In genomic region chr16:1983053-1983543, GRCh38 we compare ENCODE assay signal across 1 cellular context.
A peak's percentile ranks its signal among the peaks of the same experiment; 100 is the strongest.
TF ChIP-seq lines count a peak whose summit lies in the region.

No MANE protein-coding gene starts in this region.

TF ChIP-seq in HepG2, 621 proteins besides CTCF, POLR2A, EP300 and RAD21 (continues in another document):
- TF ChIP-seq RCOR2 (CRISPR knock-in tag; IDR thresholded peaks at IDR 0.05) (peak; percentile 50; the same call in 1 of the 2 replicates), DNMT1 (CRISPR knock-in tag; IDR thresholded peaks at IDR 0.05) (no peak), ZMYM3 (CRISPR knock-in tag; IDR thresholded peaks at IDR 0.05) (peak; percentile 51; the same call in 1 of the 2 replicates), SMC3 (IDR thresholded peaks at IDR 0.05; ENCODE audit: low read length) (0 out of 2 replicates have a peak, but pooled peaks have one; percentile 10), SETDB1 (CRISPR knock-in tag; IDR thresholded peaks at IDR 0.05; ENCODE audit: borderline replicate concordance) (no peak), U2AF1 (optimal IDR thresholded peaks at IDR 0.05; ENCODE audit: low read depth, low read length) (no peak), ZNF556 (CRISPR knock-in tag; IDR thresholded peaks at IDR 0.05; ENCODE audit: borderline replicate concordance) (peak; percentile 23; the same call in 1 of the 2 replicates), AKNA (CRISPR knock-in tag; IDR thresholded peaks at IDR 0.05; ENCODE audit: borderline replicate concordance) (no peak), ZNF768 (CRISPR knock-in tag; IDR thresholded peaks at IDR 0.05) (peak; percentile 81; the same call in 1 of the 2 replicates), ZNF33A (CRISPR knock-in tag; IDR thresholded peaks at IDR 0.05; ENCODE audit: borderline replicate concordance) (0 out of 2 replicates have a peak, but pooled peaks have one; percentile 54), ZBTB1 (CRISPR knock-in tag; IDR thresholded peaks at IDR 0.05; ENCODE audit: borderline replicate concordance) (no peak), ZNF44 (CRISPR knock-in tag; IDR thresholded peaks at IDR 0.05) (0 out of 2 replicates have a peak, but pooled peaks have one; percentile 25), ZNF772 (CRISPR knock-in tag; IDR thresholded peaks at IDR 0.05) (no peak), ZNF276 (CRISPR knock-in tag; IDR thresholded peaks at IDR 0.05; ENCODE audit: low read depth) (0 out of 2 replicates have a peak, but pooled peaks have one; percentile 29), DPF2 (CRISPR knock-in tag; IDR thresholded peaks at IDR 0.05; ENCODE audit: borderline replicate concordance, low read depth) (no peak), BCLAF1 (IDR thresholded peaks at IDR 0.05) (no peak), ZNF3 (CRISPR knock-in tag; IDR thresholded peaks at IDR 0.05) (peak; percentile 71), MNT (IDR thresholded peaks at IDR 0.05) (no peak), HINFP (CRISPR knock-in tag; IDR thresholded peaks at IDR 0.05; ENCODE audit: low read depth) (no peak), ZNF678 (CRISPR knock-in tag; IDR thresholded peaks at IDR 0.05) (0 out of 2 replicates have a peak, but pooled peaks have one; percentile 25), ZNF230 (CRISPR knock-in tag; IDR thresholded peaks at IDR 0.05) (peak; percentile 53; the same call in 1 of the 2 replicates), LRRFIP1 (CRISPR knock-in tag; conservative IDR thresholded peaks at IDR 0.05) (no peak), TARDBP (CRISPR knock-in tag; IDR thresholded peaks at IDR 0.05) (0 out of 2 replicates have a peak, but pooled peaks have one; percentile 18), SATB2 (CRISPR knock-in tag; IDR thresholded peaks at IDR 0.05) (no peak), SRY (CRISPR knock-in tag; IDR thresholded peaks at IDR 0.05) (peak; percentile 29; the same call in 1 of the 2 replicates), ARNTL (CRISPR knock-in tag; IDR thresholded peaks at IDR 0.05) (0 out of 2 replicates have a peak, but pooled peaks have one; percentile 16), ZNF446 (CRISPR knock-in tag; IDR thresholded peaks at IDR 0.05) (0 out of 2 replicates have a peak, but pooled peaks have one; percentile 75), CSRNP1 (CRISPR knock-in tag; IDR thresholded peaks at IDR 0.05) (peak; percentile 51; the same call in 1 of the 2 replicates), ZMYM2 (CRISPR knock-in tag; IDR thresholded peaks at IDR 0.05) (0 out of 2 replicates have a peak, but pooled peaks have one; percentile 66), SOX5 (CRISPR knock-in tag; IDR thresholded peaks at IDR 0.05; ENCODE audit: borderline replicate concordance) (no peak), ZNF605 (CRISPR knock-in tag; IDR thresholded peaks at IDR 0.05) (peak; percentile 78), ZBTB39 (CRISPR knock-in tag; IDR thresholded peaks at IDR 0.05) (0 out of 2 replicates have a peak, but pooled peaks have one; percentile 4), STAT5B (CRISPR knock-in tag; IDR thresholded peaks at IDR 0.05) (no peak), TMF1 (CRISPR knock-in tag; IDR thresholded peaks at IDR 0.05; ENCODE audit: low read depth) (0 out of 2 replicates have a peak, but pooled peaks have one; percentile 41), ZFP90 (CRISPR knock-in tag; IDR thresholded peaks at IDR 0.05; ENCODE audit: borderline replicate concordance) (0 out of 2 replicates have a peak, but pooled peaks have one; percentile 34), SMAD3 (CRISPR knock-in tag; IDR thresholded peaks at IDR 0.05) (no peak)
